22 cellular contexts compared by ENCODE assay signal in the genomic region with DNA sequence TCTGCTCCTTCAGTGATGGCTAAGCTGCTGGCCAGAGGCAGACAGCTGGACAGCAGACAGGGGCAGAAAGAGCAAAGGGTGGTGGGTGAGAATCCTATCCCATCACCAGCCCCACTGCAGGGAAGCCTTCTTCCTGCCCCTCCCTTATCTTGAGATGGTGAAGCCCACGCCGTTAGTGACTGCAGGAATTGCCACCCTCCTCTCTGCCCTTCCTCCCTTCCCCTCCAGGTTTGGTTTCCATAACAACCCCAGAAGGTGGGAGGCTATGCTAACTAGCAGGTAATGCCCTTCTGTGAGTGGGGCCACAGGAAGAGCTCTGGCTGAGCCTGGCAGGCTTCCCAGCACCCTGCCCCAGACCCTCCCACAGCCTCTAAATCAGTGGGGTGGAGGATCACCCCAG. TPM values are rescaled to one million over a fixed set of nuclear protein-coding genes. Genes with fewer than 3 reads are reported as not detected.
"Had no signal": no experiment of that assay in that cellular context is flagged by ENCODE, and none has a peak within 500 bp of the region (broad histone marks: within the 10 kb centered on the region; RNA-seq: fewer than 3 reads in every experiment).

No MANE protein-coding gene starts in this region.

- H3K27me3 ChIP-seq: body of pancreas, gastrocnemius medialis, left lung, neutrophil had no signal

- H3K4me1 Mint-ChIP-seq: naive B cell, nephron progenitor cell had no signal

- H3K27ac ChIP-seq: body of pancreas, gastrocnemius medialis, left lung, neutrophil, prostate gland had no signal

- DNase-seq: activated CD4-positive, alpha-beta T cell treated with anti-CD3 and anti-CD28 coated beads for 4 hours; activated CD4-positive, alpha-beta T cell treated with anti-CD3 and anti-CD28 coated beads, Interleukin-2, amount 50 U/mL, for 48 hours; activated CD8-positive, alpha-beta memory T cell treated with anti-CD3 and anti-CD28 coated beads for 24 hours; activated effector memory CD4-positive, alpha-beta T cell treated with Interleukin-2 at 50 U/mL for 16 hours; activated naive CD4-positive, alpha-beta T cell treated with Interleukin-2 at 50 U/mL for 16 hours; body of pancreas; cortex of kidney; effector memory CD8-positive, alpha-beta T cell; erythroblast; gastrocnemius medialis; glutamatergic neuron; left lung; naive B cell; nephron progenitor cell; stimulated activated naive CD4-positive, alpha-beta T cell; T-helper 1 cell; trophoblast cell had no signal

- H3K27me3 Mint-ChIP-seq: activated naive CD8-positive, alpha-beta T cell had no signal

- H3K4me3 ChIP-seq: body of pancreas, gastrocnemius medialis, left lung, prostate gland had no signal

- H3K27ac Mint-ChIP-seq: activated naive CD8-positive, alpha-beta T cell; effector memory CD8-positive, alpha-beta T cell; naive B cell; T-helper 2 cell treated with Interferon-gamma antibody and Interleukin-4, amounts not matched to agents 5 μg/mL and 100 μg/mL, for 36 hours had no signal

- H3K36me3 ChIP-seq: gastrocnemius medialis, left lung, neutrophil, prostate gland had no signal

- H3K9me3 ChIP-seq: body of pancreas, gastrocnemius medialis, left lung, neutrophil, prostate gland had no signal

- H3K4me3 Mint-ChIP-seq: activated naive CD8-positive, alpha-beta T cell; effector memory CD8-positive, alpha-beta T cell; naive B cell; nephron progenitor cell; T-helper 2 cell treated with Interferon-gamma antibody and Interleukin-4, amounts not matched to agents 5 μg/mL and 100 μg/mL, for 36 hours had no signal

- H3K9me3 Mint-ChIP-seq: effector memory CD8-positive, alpha-beta T cell; naive B cell; nephron progenitor cell; T-helper 2 cell treated with Interferon-gamma antibody and Interleukin-4, amounts not matched to agents 5 μg/mL and 100 μg/mL, for 36 hours had no signal

- H3K36me3 Mint-ChIP-seq: activated naive CD8-positive, alpha-beta T cell; naive B cell had no signal

- ATAC-seq: body of pancreas; effector memory CD8-positive, alpha-beta T cell; left lung had no signal

- H3K4me1 ChIP-seq: body of pancreas, gastrocnemius medialis, left lung, prostate gland had no signal

RNA-seq across cellular contexts. Expression of a gene that starts 32.8 kb away (rescaled TPM):
- total RNA-seq: osteocyte had no signal
